26 cellular contexts compared by ENCODE assay signal in the genomic region with DNA sequence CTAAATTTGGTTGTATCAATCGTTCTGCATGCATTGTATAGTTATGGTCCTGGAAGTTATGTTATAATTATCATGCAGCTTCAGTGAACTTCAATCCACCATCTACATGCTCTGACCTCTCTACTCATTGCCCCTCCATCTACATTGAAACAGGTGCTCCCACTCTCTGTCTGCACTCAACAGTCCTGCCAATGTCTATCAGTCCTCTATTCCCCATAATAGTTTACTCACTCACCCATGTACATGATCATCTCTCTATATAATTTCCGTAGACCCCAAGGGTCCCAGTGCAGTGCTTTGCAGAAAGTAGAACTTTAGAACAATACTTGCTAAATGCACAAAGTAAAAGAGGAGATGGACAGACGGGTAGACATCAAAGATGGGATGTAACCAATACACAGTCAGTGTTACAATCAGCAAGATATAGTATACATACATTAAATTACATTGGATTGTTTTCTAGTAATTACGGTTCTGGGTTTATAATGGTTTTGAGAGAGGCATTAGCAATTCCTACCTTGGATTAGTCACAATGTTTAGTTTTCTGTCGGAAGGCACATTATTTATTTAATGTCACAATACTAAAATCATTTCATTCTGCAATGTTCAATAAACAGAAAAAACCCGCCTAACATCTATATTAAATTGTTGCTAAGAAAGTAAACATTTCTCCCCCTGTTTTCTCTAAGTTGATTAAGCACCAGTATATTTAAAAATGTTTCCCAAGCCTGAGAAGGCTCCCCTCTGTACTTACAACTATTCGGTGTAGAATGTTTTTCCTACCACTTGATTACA.
DNase-seq lines count a peak whose midpoint lies in the region; ATAC-seq, FAIRE-seq and TF ChIP-seq lines count a peak whose summit lies in the region.
"Had no signal": no experiment of that assay in that cellular context is flagged by ENCODE, and none has a peak within 500 bp of the region (broad histone marks: within the 10 kb centered on the region; RNA-seq: fewer than 3 reads in every experiment).

No MANE protein-coding gene starts in this region.

- no peak for TF ChIP-seq CTCF in OCI-LY7 (conservative IDR thresholded peaks at IDR 0.05; ENCODE audit: low read length)
- TF ChIP-seq CTCF in PC-9 (conservative IDR thresholded peaks at IDR 0.05), result no peak
- no peak for TF ChIP-seq CTCF in esophagus muscularis mucosa (IDR thresholded peaks at IDR 0.05)
- TF ChIP-seq CTCF in fibroblast of villous mesenchyme (IDR thresholded peaks at IDR 0.05; ENCODE audit: insufficient read depth, low read depth, low read length), result no peak
- no peak for TF ChIP-seq CTCF in right lobe of liver (IDR thresholded peaks at IDR 0.05)

- no peaks in the 10 kb centered on the region for H3K27me3 ChIP-seq in PC-9 (ENCODE audit: insufficient read depth, low read depth)
- H3K27me3 ChIP-seq in esophagus muscularis mucosa, result no peaks in the 10 kb centered on the region
- H3K27me3 ChIP-seq in right lobe of liver, result no peaks in the 10 kb centered on the region
- H3K27me3 ChIP-seq: BE2C; BLaER1 treated with 17β-estradiol and CSF1 and Interleukin-3, amounts not matched to agents 10 nM and 100 nM had no signal

- H3K4me3 ChIP-seq in OCI-LY7 (ENCODE audit: low read depth, low read length, poor library complexity, severe bottlenecking), result no peak overlapping the region
- no peak overlapping the region for H3K4me3 ChIP-seq in PC-9
- no peak overlapping the region for H3K4me3 ChIP-seq in esophagus muscularis mucosa
- H3K4me3 ChIP-seq in fibroblast of villous mesenchyme (ENCODE audit: low read depth, low read length), result no peak overlapping the region
- H3K4me3 ChIP-seq in right lobe of liver, result no peak overlapping the region
- H3K4me3 ChIP-seq: A549; BLaER1 treated with 17β-estradiol and CSF1 and Interleukin-3, amounts not matched to agents 10 nM and 100 nM; HAP-1 had no signal

- BruUV-seq in OCI-LY7 (replicated peaks; lab: Mats Ljungman, UMichigan) (no TSS peak), PC-9 (replicated peaks; lab: Mats Ljungman, UMichigan) (no TSS peak)

- POLR2A ChIA-PET in OCI-LY7 (lab: Charles Lee), result interaction anchor here (0.9 to 1.3 kb wide), 2 partner anchors 9 to 16 kb away, joined by 5 read pairs; no protein-coding TSS in a partner anchor
- POLR2A ChIA-PET in PC-9 (lab: Charles Lee; ENCODE audit: unreplicated experiment), result no interaction called here

- CTCF ChIA-PET in OCI-LY7 (lab: Charles Lee; ENCODE audit: unreplicated experiment), result no interaction called here
- CTCF ChIA-PET in PC-9 (lab: Charles Lee), result no interaction called here

- H2AFZ ChIP-seq in OCI-LY7 (ENCODE audit: low read length) (0 out of 2 replicates have a peak overlapping the region, but pooled peaks have one; percentile 14), PC-9 (no peak overlapping the region)

- H4K20me1 ChIP-seq in OCI-LY7 (ENCODE audit: insufficient read depth, low read length), result no peaks in the 10 kb centered on the region
- no peaks in the 10 kb centered on the region for H4K20me1 ChIP-seq in PC-9 (ENCODE audit: insufficient read depth)
- H4K20me1 ChIP-seq: BLaER1 treated with 17β-estradiol and CSF1 and Interleukin-3, amounts not matched to agents 10 nM and 100 nM had no signal

- H3F3A ChIP-seq in PC-9 (ENCODE audit: insufficient read depth, low read depth), result peaks cover 22% of the 10 kb centered on the region

- no peaks in the 10 kb centered on the region for H3K79me2 ChIP-seq in OCI-LY7 (ENCODE audit: insufficient read depth, low read depth, low read length)
- no peaks in the 10 kb centered on the region for H3K79me2 ChIP-seq in PC-9 (ENCODE audit: low read depth)

- H3K4me1 ChIP-seq in OCI-LY7 (ENCODE audit: insufficient read depth, low read length, poor library complexity, severe bottlenecking) (peaks cover 4% of the 10 kb centered on the region), PC-9 (replicated peaks; ENCODE audit: insufficient read depth) (peaks cover 43% of the 10 kb centered on the region), esophagus muscularis mucosa (no peaks in the 10 kb centered on the region), right lobe of liver (no peaks in the 10 kb centered on the region)
- H3K4me1 ChIP-seq: A549; BE2C; BLaER1 treated with 17β-estradiol and CSF1 and Interleukin-3, amounts not matched to agents 10 nM and 100 nM; HAP-1 had no signal

- H3K36me3 ChIP-seq in OCI-LY7 (ENCODE audit: insufficient read depth, low read length) (no peaks in the 10 kb centered on the region), PC-9 (ENCODE audit: low read depth) (no peaks in the 10 kb centered on the region), esophagus muscularis mucosa (no peaks in the 10 kb centered on the region), right lobe of liver (no peaks in the 10 kb centered on the region)
- H3K36me3 ChIP-seq: BE2C; BLaER1 treated with 17β-estradiol and CSF1 and Interleukin-3, amounts not matched to agents 10 nM and 100 nM; HAP-1 had no signal

- ATAC-seq in right lobe of liver, result no peak
- ATAC-seq: A549 had no signal

- FAIRE-seq in GM19239 (lab: Jason Lieb, UNC), result no peak
- FAIRE-seq: A549, D721Med, GM12891, GM18507, H54 had no signal

- TF ChIP-seq POLR2A in esophagus muscularis mucosa (IDR thresholded peaks at IDR 0.05; ENCODE audit: low read depth) (no peak), right lobe of liver (IDR thresholded peaks at IDR 0.05) (no peak)

- H3K27ac ChIP-seq in OCI-LY7 (ENCODE audit: low read depth, low read length, poor library complexity, severe bottlenecking) (no peak overlapping the region), PC-9 (peak overlapping the region; percentile 28; the same call in 1 of the 2 replicates), esophagus muscularis mucosa (replicated peaks in 1 of 4) (no peak overlapping the region), right lobe of liver (no peak overlapping the region)
- H3K27ac ChIP-seq: A549; BLaER1 treated with 17β-estradiol and CSF1 and Interleukin-3, amounts not matched to agents 10 nM and 100 nM had no signal

- no peaks in the 10 kb centered on the region; the same call in 1 of the 2 replicates for H3K9me3 ChIP-seq in OCI-LY7 (ENCODE audit: low read length)
- H3K9me3 ChIP-seq in PC-9 (ENCODE audit: insufficient read depth, low read depth), result no peaks in the 10 kb centered on the region
- H3K9me3 ChIP-seq in esophagus muscularis mucosa, result no peaks in the 10 kb centered on the region
- no peaks in the 10 kb centered on the region for H3K9me3 ChIP-seq in right lobe of liver
- H3K9me3 ChIP-seq: A549, BE2C, HAP-1 had no signal

- WGBS in esophagus muscularis mucosa, result 72% methylated on average over 7 of the region's 7 CpGs
- 66% methylated on average over 7 of the region's 7 CpGs for WGBS in right lobe of liver (ENCODE audit: insufficient coverage, low coverage, low lambda C conversion rate, missing lambda C conversion rate)

- DNase-seq in OCI-LY7 (ENCODE audit: low spot score) (no peak), PC-9 (peak in 1 of 2 experiments; percentile 93), esophagus muscularis mucosa (ENCODE audit: extremely low spot score) (peak; percentile 70), fibroblast of villous mesenchyme (ENCODE audit: low read depth) (peak; percentile 10), right lobe of liver (no peak), GM19239 (ENCODE audit: insufficient read length, low spot score) (no peak), NCI-H187 treated with DMSO at 0.1 percent for 48 hours (lab: John Stamatoyannopoulos, UW) (no peak)
- DNase-seq: 8988T; ACHN; AML-193; BE2C; CD4-positive, alpha-beta T cell; CD8-positive, alpha-beta memory T cell; DMS 273 treated with DMSO at 0.1 percent for 48 hours; DMS79; EL; GDM1; GOT3; HFFc6 had no signal

- H3K4me2 ChIP-seq in OCI-LY7 (ENCODE audit: low read length) (no peak overlapping the region), PC-9 (peak overlapping the region; percentile 64)
- H3K4me2 ChIP-seq: A549; BLaER1 treated with 17β-estradiol and CSF1 and Interleukin-3, amounts not matched to agents 10 nM and 100 nM had no signal

- no peaks in the 10 kb centered on the region for H3K9me2 ChIP-seq in OCI-LY7 (ENCODE audit: insufficient read depth, low read length)
- H3K9me2 ChIP-seq in PC-9 (ENCODE audit: insufficient read depth), result no peaks in the 10 kb centered on the region

- TF ChIP-seq EP300 in esophagus muscularis mucosa (IDR thresholded peaks at IDR 0.05), result no peak

- intact Hi-C loops in OCI-LY7 (cut with micrococcal nuclease; ENCODE audit: unreplicated experiment), result no loop called here
- intact Hi-C loops in PC-9 (cut with micrococcal nuclease; ENCODE audit: unreplicated experiment), result no loop called here
- intact Hi-C loops in esophagus muscularis mucosa (cut with DNase I), result no loop called here
- intact Hi-C loops in right lobe of liver (cut with DNase I), result no loop called here

Comparison
In these comparisons a context has a peak if more than half of its experiments do, and no peak if none do; other contexts are left out.
1. DNase-seq: peak in esophagus muscularis mucosa (single experiment) and fibroblast of villous mesenchyme (single experiment); none in OCI-LY7 (single experiment), right lobe of liver (0 of 3), GM19239 (single experiment) and NCI-H187 treated with DMSO at 0.1 percent for 48 hours (single experiment).